Comparison of ENCODE assay signal across 19 cellular contexts in the genomic region with DNA sequence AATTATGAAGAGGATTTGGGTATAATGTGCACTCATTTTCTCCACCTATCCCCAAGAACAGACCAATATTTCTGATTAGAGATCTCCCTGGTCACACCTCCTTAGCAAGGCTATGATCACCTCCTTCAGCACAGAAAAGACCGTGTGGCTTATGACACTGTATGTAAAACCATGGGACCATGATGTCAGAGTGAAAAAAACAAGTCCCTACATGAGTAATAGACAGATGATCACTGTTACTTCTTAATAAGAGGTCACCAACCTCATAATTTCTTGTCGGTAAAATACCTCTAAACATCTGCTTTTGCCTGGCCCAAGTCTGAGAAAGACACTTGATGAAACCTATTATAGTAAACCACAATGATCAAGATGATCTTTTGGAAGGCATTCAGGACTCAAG.
"Had no signal": no experiment of that assay in that cellular context is flagged by ENCODE, and none has a peak within 500 bp of the region (broad histone marks: within the 10 kb centered on the region; RNA-seq: fewer than 3 reads in every experiment).

No MANE protein-coding gene starts in this region.

- H3K27ac Mint-ChIP-seq: activated naive CD8-positive, alpha-beta T cell; dendritic cell treated with granulocyte-macrophage colony-stimulating factor and Interleukin-4, amounts not matched to agents 40 ng/mL and 50 ng/mL, for 4 days; natural killer cell treated with Interleukin-12 subunit alpha and Interleukin-12 subunit beta and Interleukin-15 and Interleukin-18, amount 100 ng/mL, for 72 hours; stimulated activated naive CD8-positive, alpha-beta T cell treated with anti-CD3 and anti-CD28 coated beads, Interleukin-15, Interleukin-2, amounts not matched to agents 100 ng/mL and 50 ng/mL, for 24 hours had no signal

- H3K4me3 ChIP-seq: cardiac muscle cell, lung, right atrium auricular region, vagina had no signal

- H3K27me3 ChIP-seq: vagina had no signal

- H3K36me3 Mint-ChIP-seq: activated naive CD8-positive, alpha-beta T cell; natural killer cell treated with Interleukin-12 subunit alpha and Interleukin-12 subunit beta and Interleukin-15 and Interleukin-18, amount 100 ng/mL, for 72 hours had no signal

- H3K36me3 ChIP-seq: cardiac muscle cell, right atrium auricular region, vagina had no signal

- H3K4me1 ChIP-seq: foreskin keratinocyte, vagina had no signal

- H3K9me3 ChIP-seq: right atrium auricular region, vagina had no signal

- H3K9me3 Mint-ChIP-seq: dendritic cell treated with granulocyte-macrophage colony-stimulating factor and Interleukin-4, amounts not matched to agents 40 ng/mL and 50 ng/mL, for 4 days; natural killer cell treated with Interleukin-12 subunit alpha and Interleukin-12 subunit beta and Interleukin-15 and Interleukin-18, amount 100 ng/mL, for 72 hours; stimulated activated naive CD8-positive, alpha-beta T cell treated with anti-CD3 and anti-CD28 coated beads, Interleukin-15, Interleukin-2, amounts not matched to agents 100 ng/mL and 50 ng/mL, for 24 hours had no signal

- H3K27ac ChIP-seq: cardiac muscle cell, foreskin keratinocyte, right atrium auricular region, vagina had no signal

- DNase-seq: activated CD4-positive, alpha-beta T cell treated with anti-CD3 and anti-CD28 coated beads, Interleukin-2, amount 50 U/mL, for 48 hours; activated gamma-delta T cell; amniotic stem cell; effector memory CD4-positive, alpha-beta T cell; foreskin keratinocyte; glutamatergic neuron; kidney; nucleus accumbens; stimulated activated CD4-positive, alpha-beta T cell treated with anti-CD3 and anti-CD28 coated beads, Interleukin-2, amount 100 ng/mL, for 48 hours; T-helper 2 cell; trophoblast cell had no signal

- H3K4me3 Mint-ChIP-seq: activated naive CD8-positive, alpha-beta T cell; dendritic cell treated with granulocyte-macrophage colony-stimulating factor and Interleukin-4, amounts not matched to agents 40 ng/mL and 50 ng/mL, for 4 days; natural killer cell treated with Interleukin-12 subunit alpha and Interleukin-12 subunit beta and Interleukin-15 and Interleukin-18, amount 100 ng/mL, for 72 hours; stimulated activated naive CD8-positive, alpha-beta T cell treated with anti-CD3 and anti-CD28 coated beads, Interleukin-15, Interleukin-2, amounts not matched to agents 100 ng/mL and 50 ng/mL, for 24 hours had no signal
